Comparison of ENCODE assay signal across 16 cellular contexts in the genomic region with DNA sequence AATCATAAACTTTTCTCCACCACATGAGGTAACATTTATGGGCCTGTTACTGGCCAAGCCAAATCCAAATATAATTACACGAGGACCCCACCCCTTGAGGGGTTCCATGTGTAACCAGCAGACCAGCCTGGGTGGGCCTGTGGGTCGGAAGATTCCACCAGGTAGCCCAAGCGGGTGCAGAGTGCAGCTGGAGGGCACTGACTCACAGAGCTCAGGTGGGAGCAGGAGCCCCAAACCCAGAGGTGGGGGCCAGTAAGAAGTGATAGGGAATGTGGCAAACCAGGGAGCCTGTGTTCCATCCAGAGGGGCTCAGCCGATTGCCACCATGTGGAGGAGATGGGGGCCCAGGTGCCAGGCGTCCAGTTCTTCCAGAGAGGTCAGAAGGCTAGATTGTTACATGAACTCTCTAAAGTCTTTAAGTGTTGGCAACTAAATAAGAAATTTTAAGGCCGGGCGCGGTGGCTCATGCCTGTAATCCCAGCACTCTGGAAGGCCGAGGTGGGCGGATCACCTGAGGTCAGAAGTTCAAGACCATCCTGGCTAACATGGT. TPM values are rescaled to one million over a fixed set of nuclear protein-coding genes. Genes with fewer than 3 reads are reported as not detected.
DNase-seq lines count a peak whose midpoint lies in the region; ATAC-seq and TF ChIP-seq lines count a peak whose summit lies in the region.
"Had no signal": no experiment of that assay in that cellular context is flagged by ENCODE, and none has a peak within 500 bp of the region (broad histone marks: within the 10 kb centered on the region; RNA-seq: fewer than 3 reads in every experiment).

No MANE protein-coding gene starts in this region.

- no peak overlapping the region for H2BK5ac ChIP-seq in neuronal stem cell (ENCODE audit: low read length)

- POLR2A ChIA-PET in activated CD4-positive, alpha-beta T cell treated with anti-CD3 and anti-CD28 coated beads, Interleukin-2, amount 10 ng/mL, durations not matched to agents 7 days and 5 days (lab: Charles Lee): no interaction called here

- H3K27ac Mint-ChIP-seq in activated CD4-positive, alpha-beta T cell treated with anti-CD3 and anti-CD28 coated beads, Interleukin-2, amount 10 ng/mL, durations not matched to agents 7 days and 5 days: peak overlapping the region; percentile 13
- H3K27ac Mint-ChIP-seq: CD4-positive, alpha-beta T cell had no signal

- no peaks in the 10 kb centered on the region for H3K27me3 Mint-ChIP-seq in activated CD4-positive, alpha-beta T cell treated with anti-CD3 and anti-CD28 coated beads, Interleukin-2, amount 10 ng/mL, durations not matched to agents 7 days and 5 days
- H3K27me3 Mint-ChIP-seq: CD4-positive, alpha-beta T cell had no signal

- no peaks in the 10 kb centered on the region for H3K27me3 ChIP-seq in lower lobe of right lung (ENCODE audit: low read depth)
- H3K27me3 ChIP-seq in neuronal stem cell (ENCODE audit: control insufficient read depth in 3 of 3, insufficient read depth in 3 of 3, low read depth in 1 of 3, low read length in 3 of 3): peaks cover 0 to 16% (median 0%) of the 10 kb centered on the region in 3 experiments

- H3K4me1 ChIP-seq in lower lobe of right lung (peaks cover 7% of the 10 kb centered on the region), neuronal stem cell (ENCODE audit: control insufficient read depth in 2 of 2, insufficient read depth in 1 of 2, low read depth in 1 of 2, low read length in 2 of 2) (no peaks in the 10 kb centered on the region)

- no peak overlapping the region for H3K4me2 ChIP-seq in neuronal stem cell (ENCODE audit: insufficient read depth, low read length, poor library complexity, severe bottlenecking)

- H3K23ac ChIP-seq in neuronal stem cell (ENCODE audit: low read depth, low read length, poor library complexity): no peak overlapping the region

- H3K79me1 ChIP-seq in neuronal stem cell (ENCODE audit: low read depth, low read length): no peaks in the 10 kb centered on the region

- intact Hi-C loops in lower lobe of right lung (cut with DNase I): no loop called here

- CTCF ChIA-PET in activated CD4-positive, alpha-beta T cell treated with anti-CD3 and anti-CD28 coated beads, Interleukin-2, amount 10 ng/mL, durations not matched to agents 7 days and 5 days (lab: Charles Lee): interaction anchor here (0.6 to 9.6 kb wide), 5 partner anchors 10 to 279 kb away, joined by 3 to 83 read pairs (median 3); no protein-coding TSS in a partner anchor

- WGBS in neuronal stem cell (ENCODE audit: extremely low coverage in 2 of 2, insufficient read length in 2 of 2, insufficient replicate concordance in 1 of 2), 2 donors: no CpG with 5 or more reads among the region's 10 CpGs

- H4K91ac ChIP-seq in neuronal stem cell (ENCODE audit: low read depth, low read length, poor library complexity): no peak overlapping the region

- H2BK120ac ChIP-seq in neuronal stem cell (ENCODE audit: low read depth, low read length): no peak overlapping the region

- peaks cover 3% of the 10 kb centered on the region for H3K9me3 Mint-ChIP-seq in activated CD4-positive, alpha-beta T cell treated with anti-CD3 and anti-CD28 coated beads, Interleukin-2, amount 10 ng/mL, durations not matched to agents 7 days and 5 days
- H3K9me3 Mint-ChIP-seq: CD4-positive, alpha-beta T cell had no signal

- H2BK15ac ChIP-seq in neuronal stem cell (ENCODE audit: low read length): no peak overlapping the region

- no peak for TF ChIP-seq CTCF in lower lobe of right lung (IDR thresholded peaks at IDR 0.05)

- H3K4me3 Mint-ChIP-seq in activated CD4-positive, alpha-beta T cell treated with anti-CD3 and anti-CD28 coated beads, Interleukin-2, amount 10 ng/mL, durations not matched to agents 7 days and 5 days: no peak overlapping the region
- H3K4me3 Mint-ChIP-seq: CD4-positive, alpha-beta T cell had no signal

- DNase-seq in activated CD4-positive, alpha-beta T cell treated with anti-CD3 and anti-CD28 coated beads, Interleukin-2, amount 10 ng/mL, durations not matched to agents 7 days and 5 days: no peak
- no peak for DNase-seq in activated CD4-positive, alpha-beta T cell treated with anti-CD3 and anti-CD28 coated beads, Interleukin-2, amount 50 U/mL, for 4 hours
- DNase-seq in lower lobe of right lung: peak; percentile 28
- no peak for DNase-seq in neuronal stem cell (ENCODE audit: low spot score)
- DNase-seq in globus pallidus (ENCODE audit: low spot score): no peak
- no peak for DNase-seq in anterior cingulate cortex (lab: John Stamatoyannopoulos, UW)
- DNase-seq: CD4-positive, alpha-beta T cell; DMS79 treated with DMSO at 0.1 percent for 48 hours; EL; GM23248; IMR-90 had no signal

- no peak overlapping the region for H3K27ac ChIP-seq in lower lobe of right lung
- no peak overlapping the region for H3K27ac ChIP-seq in neuronal stem cell (replicated peaks; ENCODE audit: low read length)
- H3K27ac ChIP-seq: 22Rv1, GM23248 had no signal

- H3K9me3 ChIP-seq in lower lobe of right lung (no peaks in the 10 kb centered on the region), neuronal stem cell (replicated peaks in 1 of 2; ENCODE audit: control insufficient read depth in 2 of 2, insufficient read depth in 1 of 2, low read depth in 1 of 2, low read length in 2 of 2) (no peaks in the 10 kb centered on the region)

- H3K4me3 ChIP-seq in lower lobe of right lung (no peak overlapping the region), neuronal stem cell (ENCODE audit: low read length in 2 of 2) (no peak overlapping the region)
- H3K4me3 ChIP-seq: GM23248 had no signal

- ATAC-seq in lower lobe of right lung (no peak), HG02678 (IDR thresholded peaks at IDR 0.05; ENCODE audit: unreplicated experiment) (no peak)

- no peak overlapping the region for H2AFZ ChIP-seq in neuronal stem cell (ENCODE audit: low read length)
- H2AFZ ChIP-seq: GM23248 had no signal

- peaks cover 13% of the 10 kb centered on the region for H3K4me1 Mint-ChIP-seq in activated CD4-positive, alpha-beta T cell treated with anti-CD3 and anti-CD28 coated beads, Interleukin-2, amount 10 ng/mL, durations not matched to agents 7 days and 5 days

- no peak overlapping the region for H3K18ac ChIP-seq in neuronal stem cell (ENCODE audit: low read length)

- H3K9ac ChIP-seq in neuronal stem cell (ENCODE audit: low read depth, low read length, poor library complexity): no peak overlapping the region
- H3K9ac ChIP-seq: GM23248 had no signal

- no peaks in the 10 kb centered on the region for H3K36me3 Mint-ChIP-seq in activated CD4-positive, alpha-beta T cell treated with anti-CD3 and anti-CD28 coated beads, Interleukin-2, amount 10 ng/mL, durations not matched to agents 7 days and 5 days (ENCODE audit: low read depth)

- H3K36me3 ChIP-seq in lower lobe of right lung: no peaks in the 10 kb centered on the region
- H3K36me3 ChIP-seq in neuronal stem cell (replicated peaks in 1 of 2; ENCODE audit: control insufficient read depth in 2 of 2, insufficient read depth in 2 of 2, low read length in 2 of 2): no peaks in the 10 kb centered on the region

- H3K14ac ChIP-seq in neuronal stem cell (ENCODE audit: low read length): no peak overlapping the region

- no peak overlapping the region for H4K8ac ChIP-seq in neuronal stem cell (ENCODE audit: low read depth, low read length)

- peak overlapping the region; percentile 43 for H2AK5ac ChIP-seq in neuronal stem cell (ENCODE audit: low read depth, low read length)

- no peak overlapping the region for H3K4ac ChIP-seq in neuronal stem cell (ENCODE audit: low read length)

- no peak overlapping the region for H2BK12ac ChIP-seq in neuronal stem cell (ENCODE audit: low read length)

RNA-seq across cellular contexts. Expression of a gene that starts 2.6 kb away (rescaled TPM):
- not detected for total RNA-seq in activated CD4-positive, alpha-beta T cell treated with anti-CD3 and anti-CD28 coated beads, Interleukin-2, amount 10 ng/mL, durations not matched to agents 7 days and 5 days
- total RNA-seq in lower lobe of right lung: 2.6 TPM
- not detected for polyA plus RNA-seq in neuronal stem cell (2013, experiment 1 of 2)
- polyA plus RNA-seq in neuronal stem cell (2013, experiment 2 of 2): not detected
- total RNA-seq: A673; CD4-positive, alpha-beta T cell; GM23248; HT-29; IMR-90 had no signal
- polyA plus RNA-seq: BJ, GM23248, IMR-90 had no signal

RNA-seq across cellular contexts. Expression of a gene that starts 58.4 kb away (rescaled TPM):
- total RNA-seq in activated CD4-positive, alpha-beta T cell treated with anti-CD3 and anti-CD28 coated beads, Interleukin-2, amount 10 ng/mL, durations not matched to agents 7 days and 5 days: 10 to 100 TPM; 52.0 to 59.1 TPM
- total RNA-seq in lower lobe of right lung: 29.9 TPM
- polyA plus RNA-seq in neuronal stem cell (2013, experiment 1 of 2): 5.4 TPM
- polyA plus RNA-seq in neuronal stem cell (2013, experiment 2 of 2): 5.7 TPM
